1 cellular context compared by ENCODE assay signal in the genomic region with DNA sequence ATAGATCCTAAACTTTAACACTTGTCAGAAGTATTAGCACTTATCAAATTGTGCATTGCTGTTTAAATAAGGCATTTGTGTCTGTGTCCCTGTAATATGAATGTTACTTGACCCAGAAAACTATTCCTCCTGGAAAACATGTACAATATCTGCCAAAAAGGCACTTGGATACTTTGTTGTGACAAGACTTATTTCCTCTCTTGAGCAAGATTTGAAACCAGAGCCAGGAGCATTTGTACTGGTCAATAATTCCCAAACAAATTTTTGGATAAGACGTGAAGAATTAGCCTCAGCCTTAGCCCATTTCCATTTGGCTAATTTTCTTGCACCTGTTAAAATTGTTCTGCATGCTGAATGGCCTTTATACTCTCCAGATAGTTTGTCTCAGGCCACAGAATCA.
TF ChIP-seq lines count a peak whose summit lies in the region.

No MANE protein-coding gene starts in this region.

TF ChIP-seq in K562, 482 proteins besides CTCF, POLR2A, EP300 and RAD21 (continued from another document):
- TF ChIP-seq, protein P1, sequence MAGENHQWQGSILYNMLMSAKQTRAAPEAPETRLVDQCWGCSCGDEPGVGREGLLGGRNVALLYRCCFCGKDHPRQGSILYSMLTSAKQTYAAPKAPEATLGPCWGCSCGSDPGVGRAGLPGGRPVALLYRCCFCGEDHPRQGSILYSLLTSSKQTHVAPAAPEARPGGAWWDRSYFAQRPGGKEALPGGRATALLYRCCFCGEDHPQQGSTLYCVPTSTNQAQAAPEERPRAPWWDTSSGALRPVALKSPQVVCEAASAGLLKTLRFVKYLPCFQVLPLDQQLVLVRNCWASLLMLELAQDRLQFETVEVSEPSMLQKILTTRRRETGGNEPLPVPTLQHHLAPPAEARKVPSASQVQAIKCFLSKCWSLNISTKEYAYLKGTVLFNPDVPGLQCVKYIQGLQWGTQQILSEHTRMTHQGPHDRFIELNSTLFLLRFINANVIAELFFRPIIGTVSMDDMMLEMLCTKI (IDR thresholded peaks at IDR 0.05; ENCODE audit: partially characterized antibody) = no peak
- TF ChIP-seq XRCC3 (IDR thresholded peaks at IDR 0.05) = no peak
- TF ChIP-seq TAF9B (IDR thresholded peaks at IDR 0.05; ENCODE audit: partially characterized antibody) = no peak
- no peak for TF ChIP-seq IFI16 (CRISPR knock-in tag; IDR thresholded peaks at IDR 0.05)
- no peak for TF ChIP-seq RB1 (IDR thresholded peaks at IDR 0.05; ENCODE audit: low read depth)
- TF ChIP-seq NUFIP1 (IDR thresholded peaks at IDR 0.05; ENCODE audit: partially characterized antibody) = no peak
